ENCODE assay signal across 1 cellular context in the genomic region with DNA sequence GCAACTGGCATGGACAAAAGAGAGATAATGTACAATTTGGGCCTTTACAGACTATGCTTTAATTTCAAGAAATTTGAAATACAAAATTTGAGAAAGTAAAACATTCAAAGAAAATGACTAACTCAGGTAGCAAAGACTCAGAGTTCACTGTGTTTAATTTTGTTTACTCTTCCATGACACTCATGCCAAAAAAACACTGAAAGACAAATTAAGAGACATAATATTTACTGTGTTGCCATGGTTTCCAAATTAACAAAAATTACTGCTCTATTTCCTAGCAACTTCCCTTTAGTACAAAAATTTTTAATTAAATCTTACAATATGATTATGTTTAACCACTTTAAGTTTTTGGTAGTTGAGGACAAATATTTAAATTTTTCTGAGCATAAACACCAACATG.
TF ChIP-seq lines count a peak whose summit lies in the region.

No MANE protein-coding gene starts in this region.

TF ChIP-seq in GM23338, 12 proteins besides CTCF, POLR2A, EP300 and RAD21 (continued from another document):
- TF ChIP-seq REST (IDR thresholded peaks at IDR 0.05; ENCODE audit: unreplicated experiment), result no peak
